ENCODE assay signal across 18 cellular contexts in genomic region chr20:37845878-37846277, GRCh38.
"Had no signal": no experiment of that assay in that cellular context is flagged by ENCODE, and none has a peak within 500 bp of the region (broad histone marks: within the 10 kb centered on the region; RNA-seq: fewer than 3 reads in every experiment).

No MANE protein-coding gene starts in this region.

- H3K4me3 ChIP-seq: colonic mucosa, esophagus muscularis mucosa, prostate gland, skin epidermis, suprapubic skin, upper lobe of right lung had no signal

- H3K27me3 ChIP-seq: colonic mucosa, esophagus muscularis mucosa, suprapubic skin, upper lobe of right lung had no signal

- DNase-seq: activated CD4-positive, alpha-beta memory T cell treated with anti-CD3 and anti-CD28 coated beads for 36 hours; activated CD4-positive, alpha-beta T cell treated with anti-CD3 and anti-CD28 coated beads for 1 hour; activated T-cell treated with anti-CD3 and anti-CD28 coated beads, Interleukin-2, amount 50 U/mL, for 24 hours; central memory CD4-positive, alpha-beta T cell; colonic mucosa; hypothalamus; kidney glomerular epithelial cell; stimulated activated CD4-positive, alpha-beta T cell treated with anti-CD3 and anti-CD28 coated beads, Interleukin-4, amount 100 ng/mL, for 4 hours; stimulated activated CD8-positive, alpha-beta memory T cell treated with anti-CD3 and anti-CD28 coated beads, Interleukin-4, amount 100 ng/mL, for 48 hours; T-helper 9 cell; upper lobe of right lung had no signal

- H3K27ac ChIP-seq: colonic mucosa, esophagus muscularis mucosa, skin epidermis, suprapubic skin, upper lobe of right lung had no signal

- H3K9me3 ChIP-seq: colonic mucosa, esophagus muscularis mucosa, prostate gland, suprapubic skin, upper lobe of right lung had no signal

- H3K4me1 ChIP-seq: colonic mucosa, suprapubic skin, upper lobe of right lung had no signal

- H3K27me3 Mint-ChIP-seq: activated CD4-positive, alpha-beta memory T cell treated with anti-CD3 and anti-CD28 coated beads for 36 hours; activated T-cell treated with anti-CD3 and anti-CD28 coated beads, Interleukin-2, amount 50 U/mL, for 24 hours; stimulated activated naive CD8-positive, alpha-beta T cell treated with anti-CD3 and anti-CD28 coated beads, Interleukin-15, Interleukin-2, amounts not matched to agents 100 ng/mL and 50 ng/mL, for 24 hours had no signal

- H3K36me3 ChIP-seq: colonic mucosa, prostate gland had no signal

- H3K27ac Mint-ChIP-seq: activated CD4-positive, alpha-beta memory T cell treated with anti-CD3 and anti-CD28 coated beads for 36 hours; activated T-cell treated with anti-CD3 and anti-CD28 coated beads, Interleukin-2, amount 50 U/mL, for 24 hours; nephron; stimulated activated naive CD8-positive, alpha-beta T cell treated with anti-CD3 and anti-CD28 coated beads, Interleukin-15, Interleukin-2, amounts not matched to agents 100 ng/mL and 50 ng/mL, for 24 hours had no signal

- H3K4me3 Mint-ChIP-seq: activated CD4-positive, alpha-beta memory T cell treated with anti-CD3 and anti-CD28 coated beads for 36 hours; activated T-cell treated with anti-CD3 and anti-CD28 coated beads, Interleukin-2, amount 50 U/mL, for 24 hours; nephron; stimulated activated naive CD8-positive, alpha-beta T cell treated with anti-CD3 and anti-CD28 coated beads, Interleukin-15, Interleukin-2, amounts not matched to agents 100 ng/mL and 50 ng/mL, for 24 hours had no signal

- ATAC-seq: activated naive CD4-positive, alpha-beta T cell treated with anti-CD3 and anti-CD28 coated beads, Interleukin-2, amount 50 U/mL, for 72 hours had no signal

- H3K9me3 Mint-ChIP-seq: activated CD4-positive, alpha-beta memory T cell treated with anti-CD3 and anti-CD28 coated beads for 36 hours; activated naive CD4-positive, alpha-beta T cell treated with anti-CD3 and anti-CD28 coated beads, Interleukin-2, amount 50 U/mL, for 72 hours; activated T-cell treated with anti-CD3 and anti-CD28 coated beads, Interleukin-2, amount 50 U/mL, for 24 hours; nephron; stimulated activated naive CD8-positive, alpha-beta T cell treated with anti-CD3 and anti-CD28 coated beads, Interleukin-15, Interleukin-2, amounts not matched to agents 100 ng/mL and 50 ng/mL, for 24 hours had no signal
